ENCODE assay signal across 20 cellular contexts in the genomic region with DNA sequence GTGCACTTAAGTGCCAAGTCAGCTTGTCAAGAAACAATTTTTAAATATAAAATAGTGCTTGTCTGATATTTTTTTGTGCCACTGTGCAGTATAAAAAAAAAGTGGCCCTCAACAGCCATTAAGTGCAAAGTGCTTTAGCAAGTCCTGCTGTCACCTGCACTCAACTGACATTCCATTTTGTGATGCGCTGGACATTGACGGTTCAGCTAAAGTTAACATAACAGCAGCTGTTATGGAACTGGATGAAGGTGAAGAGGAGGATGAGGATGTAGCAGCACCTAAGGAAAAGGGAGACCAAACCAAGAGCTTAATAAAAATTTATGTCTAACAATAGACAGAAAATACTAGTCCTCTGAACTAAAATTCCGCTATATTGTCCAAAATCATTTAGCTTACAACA.
"Had no signal": no experiment of that assay in that cellular context is flagged by ENCODE, and none has a peak within 500 bp of the region (broad histone marks: within the 10 kb centered on the region; RNA-seq: fewer than 3 reads in every experiment).

No MANE protein-coding gene starts in this region.

- H3K4me3 Mint-ChIP-seq: dendritic cell treated with granulocyte-macrophage colony-stimulating factor and Interleukin-4, amounts not matched to agents 40 ng/mL and 50 ng/mL, for 4 days; endodermal cell; memory B cell; natural killer cell; neural crest cell had no signal

- H3K27me3 Mint-ChIP-seq: dendritic cell treated with granulocyte-macrophage colony-stimulating factor and Interleukin-4, amounts not matched to agents 40 ng/mL and 50 ng/mL, for 4 days; memory B cell had no signal

- ATAC-seq: esophagus mucosa, gastrocnemius medialis, left ventricle myocardium superior, lower lobe of right lung, natural killer cell, sciatic nerve had no signal

- H3K4me1 Mint-ChIP-seq: endodermal cell, memory B cell, neural crest cell had no signal

- H3K9me3 Mint-ChIP-seq: dendritic cell treated with granulocyte-macrophage colony-stimulating factor and Interleukin-4, amounts not matched to agents 40 ng/mL and 50 ng/mL, for 4 days; endodermal cell; memory B cell; natural killer cell; neural crest cell had no signal

- H3K36me3 Mint-ChIP-seq: natural killer cell had no signal

- H3K27ac Mint-ChIP-seq: dendritic cell treated with granulocyte-macrophage colony-stimulating factor and Interleukin-4, amounts not matched to agents 40 ng/mL and 50 ng/mL, for 4 days; endodermal cell; memory B cell had no signal

- DNase-seq: colonic mucosa; effector CD8-positive, alpha-beta T cell; endodermal cell; foreskin fibroblast; gastrocnemius medialis; head of caudate nucleus; left ventricle myocardium superior; lower lobe of right lung; natural killer cell; stimulated activated CD4-positive, alpha-beta T cell treated with anti-CD3 and anti-CD28 coated beads, Interleukin-12 subunit alpha, Interleukin-12 subunit beta, amount 100 ng/mL, for 4 hours; stimulated activated CD4-positive, alpha-beta T cell treated with anti-CD3 and anti-CD28 coated beads, Interleukin-1b, Interleukin-23, amount 100 ng/mL, for 48 hours; stimulated activated CD4-positive, alpha-beta T cell treated with anti-CD3 and anti-CD28 coated beads, Interleukin-4, amount 100 ng/mL, for 1 hour; stimulated activated CD8-positive, alpha-beta memory T cell treated with anti-CD3 and anti-CD28 coated beads, Interleukin-4, amount 100 ng/mL, for 48 hours; stimulated activated naive CD4-positive, alpha-beta T cell treated with Interleukin-2 at 50 U/mL for 16 hours; upper lobe of left lung had no signal
